In the genomic region with DNA sequence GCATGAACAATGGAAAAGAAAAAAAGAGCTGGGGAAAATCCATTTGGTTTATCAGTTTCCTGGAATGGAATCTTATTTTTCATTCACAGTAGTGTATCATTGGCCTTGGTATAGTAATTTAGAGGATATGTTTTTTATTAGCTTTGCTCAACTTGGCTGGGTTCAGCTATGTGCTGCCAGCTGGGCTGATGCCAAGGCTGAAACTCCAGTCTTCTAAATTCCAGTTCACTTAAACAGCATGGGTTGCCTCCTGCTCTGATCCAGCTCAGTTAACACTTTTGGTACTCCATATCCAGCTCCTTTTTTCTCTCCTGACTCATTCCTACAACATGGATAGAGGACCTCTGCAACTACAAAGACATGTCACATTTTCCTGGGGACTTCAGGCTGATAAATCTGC, we compare ENCODE assay signal across 8 cellular contexts.
A peak's percentile ranks its signal among the peaks of the same experiment; 100 is the strongest.
DNase-seq lines count a peak whose midpoint lies in the region; ATAC-seq and TF ChIP-seq lines count a peak whose summit lies in the region.

No MANE protein-coding gene starts in this region.

- no peak overlapping the region for H3K4me3 ChIP-seq in fibroblast of villous mesenchyme (ENCODE audit: low read depth, low read length)

- POLR2A ChIA-PET in RWPE1 (lab: Yijun Ruan, JAX; ENCODE audit: low non-redundant PET): no interaction called here

- H3K4me3 Mint-ChIP-seq in T-helper 17 cell: no peak overlapping the region

- H3K36me3 Mint-ChIP-seq in T-helper 17 cell (ENCODE audit: low read depth): peaks cover 5% of the 10 kb centered on the region

- no peaks in the 10 kb centered on the region for H3K9me3 ChIP-seq in T-helper 17 cell (ENCODE audit: control insufficient read depth, low read length, poor library complexity, severe bottlenecking)

- CTCF ChIA-PET in RWPE1 (lab: Yijun Ruan, JAX): interaction anchor here (0.6 to 1.0 kb wide), 3 partner anchors 21 to 1846 kb away, joined by 3 to 4 read pairs (median 3); no protein-coding TSS in a partner anchor

- no peaks in the 10 kb centered on the region for H3K27me3 Mint-ChIP-seq in T-helper 17 cell

- H3K4me1 Mint-ChIP-seq in T-helper 17 cell: peaks cover 6% of the 10 kb centered on the region

- TF ChIP-seq CTCF in RWPE1 (conservative IDR thresholded peaks at IDR 0.05; ENCODE audit: low read depth) (no peak), fibroblast of villous mesenchyme (IDR thresholded peaks at IDR 0.05; ENCODE audit: insufficient read depth, low read depth, low read length) (no peak)

- intact Hi-C loops in posterior vena cava (cut with DNase I): no loop called here

- peak; percentile 29 for DNase-seq in COR-L47 (lab: John Stamatoyannopoulos, UW)
- peak; percentile 22 for DNase-seq in RWPE1 (ENCODE audit: low spot score)
- peak; percentile 90 for DNase-seq in fibroblast of villous mesenchyme (ENCODE audit: low read depth)
- DNase-seq in posterior vena cava (ENCODE audit: low spot score): peak; percentile 95
- DNase-seq in activated CD4-positive, alpha-beta T cell treated with anti-CD3 and anti-CD28 coated beads, Interleukin-2, amount 50 U/mL, for 48 hours: no peak
- DNase-seq in T-helper 17 cell: no peak

- ATAC-seq in T-helper 17 cell: no peak
- no peak for ATAC-seq in GM19463 (IDR thresholded peaks at IDR 0.05; ENCODE audit: unreplicated experiment)
- no peak for ATAC-seq in HG03457 (IDR thresholded peaks at IDR 0.05; ENCODE audit: unreplicated experiment)

- no peak overlapping the region for H3K27ac Mint-ChIP-seq in T-helper 17 cell

- H3K27ac ChIP-seq in RWPE1: no peak overlapping the region

Comparison
In these comparisons a context has a peak if more than half of its experiments do, and no peak if none do; other contexts are left out.
1. DNase-seq: peak in COR-L47 (single experiment), RWPE1 (single experiment), fibroblast of villous mesenchyme (single experiment) and posterior vena cava (single experiment); none in activated CD4-positive, alpha-beta T cell treated with anti-CD3 and anti-CD28 coated beads, Interleukin-2, amount 50 U/mL, for 48 hours (0 of 2) and T-helper 17 cell (0 of 3).